ENCODE assay signal across 27 cellular contexts in genomic region chr19:40009674-40010073, GRCh38.
"Had no signal": no experiment of that assay in that cellular context is flagged by ENCODE, and none has a peak within 500 bp of the region (broad histone marks: within the 10 kb centered on the region; RNA-seq: fewer than 3 reads in every experiment).

No MANE protein-coding gene starts in this region.

- ATAC-seq: natural killer cell; psoas muscle; right cardiac atrium; right lobe of liver; stimulated activated effector memory CD8-positive, alpha-beta T cell treated with anti-CD3 and anti-CD28 coated beads, Interleukin-12 subunit alpha, Interleukin-12 subunit beta, amount 100 ng/mL, for 72 hours; stimulated activated naive B cell treated with anti-CD40 and anti-IgM and Interleukin-4, amounts not matched to agents 10 μg/mL and 1 μg/mL and 100 μg/mL, for 72 hours had no signal

- H3K9me3 ChIP-seq: thyroid gland had no signal

- FAIRE-seq: small intestine, urothelium cell line had no signal

- H3K9ac ChIP-seq: neural progenitor cell, parathyroid adenoma had no signal

- H3K27ac Mint-ChIP-seq: natural killer cell; nephron; neural progenitor cell; progenitor cell of endocrine pancreas; stimulated activated effector memory CD8-positive, alpha-beta T cell treated with anti-CD3 and anti-CD28 coated beads, Interleukin-12 subunit alpha, Interleukin-12 subunit beta, amount 100 ng/mL, for 72 hours; stimulated activated naive B cell treated with anti-CD40 and anti-IgM and Interleukin-4, amounts not matched to agents 10 μg/mL and 1 μg/mL and 100 μg/mL, for 72 hours; stimulated activated naive CD8-positive, alpha-beta T cell treated with anti-CD3 and anti-CD28 coated beads, Interleukin-15, Interleukin-2, amounts not matched to agents 100 ng/mL and 50 ng/mL, for 24 hours had no signal

- H3K27me3 ChIP-seq: neural progenitor cell, ovary, right lobe of liver, stomach, thyroid gland, tibial nerve, upper lobe of left lung had no signal

- H3K79me2 ChIP-seq: parathyroid adenoma had no signal

- H3K4me2 ChIP-seq: neural progenitor cell had no signal

- DNase-seq: natural killer cell; occipital lobe; ovary; posterior cingulate gyrus; psoas muscle; right cardiac atrium; right lobe of liver; sigmoid colon; small intestine; stimulated activated CD4-positive, alpha-beta T cell treated with anti-CD3 and anti-CD28 coated beads, Interleukin-15, amount 100 ng/mL, for 24 hours; stimulated activated CD4-positive, alpha-beta T cell treated with anti-CD3 and anti-CD28 coated beads, Interleukin-2, amount 100 ng/mL, for 24 hours; stimulated activated CD4-positive, alpha-beta T cell treated with anti-CD3 and anti-CD28 coated beads, Interleukin-2, amount 100 ng/mL, for 48 hours; stimulated activated CD4-positive, alpha-beta T cell treated with anti-CD3 and anti-CD28 coated beads, Interleukin-4, amount 100 ng/mL, for 24 hours; stimulated activated naive B cell treated with anti-CD40 and anti-IgM and Interleukin-4, amounts not matched to agents 10 μg/mL and 1 μg/mL and 100 μg/mL, for 72 hours; stimulated activated naive CD4-positive, alpha-beta T cell treated with Interleukin-2 at 50 U/mL for 16 hours; stomach; thyroid gland; upper lobe of left lung had no signal

- H3K4me1 Mint-ChIP-seq: natural killer cell; nephron; neural progenitor cell; stimulated activated effector memory CD8-positive, alpha-beta T cell treated with anti-CD3 and anti-CD28 coated beads, Interleukin-12 subunit alpha, Interleukin-12 subunit beta, amount 100 ng/mL, for 72 hours; stimulated activated naive B cell treated with anti-CD40 and anti-IgM and Interleukin-4, amounts not matched to agents 10 μg/mL and 1 μg/mL and 100 μg/mL, for 72 hours had no signal

- H3K36me3 ChIP-seq: ovary had no signal

- H3K4me3 ChIP-seq: neural progenitor cell, ovary, psoas muscle, right lobe of liver, sigmoid colon, stomach, thoracic aorta, thyroid gland, tibial nerve, upper lobe of left lung had no signal

- H2AFZ ChIP-seq: neural progenitor cell, parathyroid adenoma had no signal

- H3K4me1 ChIP-seq: neural progenitor cell, parathyroid adenoma, sigmoid colon, stomach, thyroid gland, tibial nerve, upper lobe of left lung had no signal

- H3K27me3 Mint-ChIP-seq: progenitor cell of endocrine pancreas; stimulated activated naive B cell treated with anti-CD40 and anti-IgM and Interleukin-4, amounts not matched to agents 10 μg/mL and 1 μg/mL and 100 μg/mL, for 72 hours; stimulated activated naive CD8-positive, alpha-beta T cell treated with anti-CD3 and anti-CD28 coated beads, Interleukin-15, Interleukin-2, amounts not matched to agents 100 ng/mL and 50 ng/mL, for 24 hours had no signal

- H3K4me3 Mint-ChIP-seq: natural killer cell; nephron; neural progenitor cell; stimulated activated effector memory CD8-positive, alpha-beta T cell treated with anti-CD3 and anti-CD28 coated beads, Interleukin-12 subunit alpha, Interleukin-12 subunit beta, amount 100 ng/mL, for 72 hours; stimulated activated naive B cell treated with anti-CD40 and anti-IgM and Interleukin-4, amounts not matched to agents 10 μg/mL and 1 μg/mL and 100 μg/mL, for 72 hours; stimulated activated naive CD8-positive, alpha-beta T cell treated with anti-CD3 and anti-CD28 coated beads, Interleukin-15, Interleukin-2, amounts not matched to agents 100 ng/mL and 50 ng/mL, for 24 hours had no signal

- H3K27ac ChIP-seq: neural progenitor cell, ovary, parathyroid adenoma, psoas muscle, right lobe of liver, sigmoid colon, stomach, thoracic aorta, thyroid gland, tibial nerve, upper lobe of left lung had no signal
